In genomic region chr17:51050291-51051033, GRCh38 we compare ENCODE assay signal across 10 cellular contexts.
A peak's percentile ranks its signal among the peaks of the same experiment; 100 is the strongest.
DNase-seq lines count a peak whose midpoint lies in the region; ATAC-seq, FAIRE-seq and TF ChIP-seq lines count a peak whose summit lies in the region.
"Had no signal": no experiment of that assay in that cellular context is flagged by ENCODE, and none has a peak within 500 bp of the region (broad histone marks: within the 10 kb centered on the region; RNA-seq: fewer than 3 reads in every experiment).

No MANE protein-coding gene starts in this region.

- H3K4me3 ChIP-seq in GM23248 (no peak overlapping the region), keratinocyte (ENCODE audit: control insufficient read depth in 2 of 3, extremely low read depth in 1 of 3, insufficient read depth in 2 of 3, low read depth in 1 of 3, low read length in 3 of 3) (no peak overlapping the region)
- H3K4me3 ChIP-seq: upper lobe of right lung had no signal

- H3K27me3 ChIP-seq in GM23248 (replicated peaks; ENCODE audit: insufficient read depth) (no peaks in the 10 kb centered on the region), keratinocyte (ENCODE audit: control insufficient read depth, extremely low read depth, insufficient read depth, low read length) (no peaks in the 10 kb centered on the region)
- H3K27me3 ChIP-seq: upper lobe of right lung had no signal

- H3K9ac ChIP-seq in GM23248 = no peak overlapping the region
- no peak overlapping the region for H3K9ac ChIP-seq in keratinocyte (ENCODE audit: control insufficient read depth, extremely low read depth, insufficient read depth, low read length)

- ATAC-seq in GM18868 (IDR thresholded peaks at IDR 0.05; ENCODE audit: unreplicated experiment) = peak; percentile 95
- peak; percentile 87 for ATAC-seq in HG03565 (IDR thresholded peaks at IDR 0.05; ENCODE audit: unreplicated experiment)
- ATAC-seq: upper lobe of right lung had no signal

- in situ Hi-C loops in GM23248 (cut with MboI) = no loop called here

- peaks cover 38% of the 10 kb centered on the region for H3K4me1 ChIP-seq in GM23248 (ENCODE audit: insufficient read depth)
- peaks cover 10% of the 10 kb centered on the region for H3K4me1 ChIP-seq in keratinocyte (ENCODE audit: control insufficient read depth, extremely low read depth, insufficient read depth, low read length)

- DNase-seq in GM23248 (peak; percentile 54), keratinocyte (ENCODE audit: low read depth, low spot score) (peak; percentile 23), AG20443 (ENCODE audit: low spot score) (no peak), H54 (ENCODE audit: insufficient read length, low spot score) (no peak), cortex of kidney (lab: John Stamatoyannopoulos, UW) (no peak)
- no peak for DNase-seq in stimulated activated CD4-positive, alpha-beta T cell treated with anti-CD3 and anti-CD28 coated beads, Interleukin-15, amount 100 ng/mL, for 24 hours
- DNase-seq: GF-D8, upper lobe of right lung had no signal

- H3K36me3 ChIP-seq in GM23248 (ENCODE audit: low read depth) (no peaks in the 10 kb centered on the region), keratinocyte (ENCODE audit: control insufficient read depth in 2 of 2, extremely low read depth in 1 of 2, insufficient read depth in 2 of 2, low read length in 2 of 2) (peaks cover 2 to 5% of the 10 kb centered on the region in 2 experiments)

- H3K4me2 ChIP-seq in GM23248 (ENCODE audit: unreplicated experiment) (no peak overlapping the region), keratinocyte (ENCODE audit: control insufficient read depth, extremely low read depth, insufficient read depth, low read depth, low read length) (peak overlapping the region; percentile 30)

- H3K79me2 ChIP-seq in GM23248 (ENCODE audit: insufficient read depth) (peaks cover 94% of the 10 kb centered on the region), keratinocyte (ENCODE audit: control insufficient read depth, insufficient read depth, low read length) (peaks cover 26% of the 10 kb centered on the region)

- dilution Hi-C loops in keratinocyte (cut with MboI; ENCODE audit: extremely low pct_ligation_motif_present, low sequenced_read_pairs) = no loop called here

- TF ChIP-seq CTCF in keratinocyte (optimal IDR thresholded peaks at IDR 0.05 in 1 of 3, IDR thresholded peaks at IDR 0.05 in 1 of 3, conservative IDR thresholded peaks at IDR 0.05 in 1 of 3; ENCODE audit: extremely low read depth in 1 of 3, insufficient read depth in 2 of 3, low read length in 3 of 3) = no peak

- H2AFZ ChIP-seq in GM23248 (no peak overlapping the region), keratinocyte (ENCODE audit: control insufficient read depth, low read length) (no peak overlapping the region)

- whole genome bisulfite sequencing in GM23248 (ENCODE audit: low coverage in 1 of 2, low lambda C conversion rate in 2 of 2, missing lambda C conversion rate in 2 of 2), 2 experiments = 69 to 86% methylated on average over 3 of the region's 3 CpGs

- peaks cover 15% of the 10 kb centered on the region; the same call in 1 of the 2 replicates for H3F3A ChIP-seq in GM23248 (ENCODE audit: insufficient read depth)

- H3K27ac ChIP-seq in GM23248 = no peak overlapping the region
- H3K27ac ChIP-seq in keratinocyte (ENCODE audit: control insufficient read depth, insufficient read depth, low read length) = peak overlapping the region; percentile 33
- H3K27ac ChIP-seq: upper lobe of right lung had no signal

- no peaks in the 10 kb centered on the region for H3K9me2 ChIP-seq in GM23248 (ENCODE audit: insufficient read depth)

- FAIRE-seq in keratinocyte (lab: Jason Lieb, UNC) (peak; percentile 87), H54 (lab: Jason Lieb, UNC) (no peak)

- no peaks in the 10 kb centered on the region for H3K9me1 ChIP-seq in keratinocyte (ENCODE audit: control insufficient read depth, extremely low read depth, insufficient read depth, low read length)

- TF ChIP-seq POLR2A in H54 (IDR thresholded peaks at IDR 0.05; ENCODE audit: low read depth, low read length) = no peak

- H4K20me1 ChIP-seq in GM23248 (ENCODE audit: insufficient read depth) (no peaks in the 10 kb centered on the region), keratinocyte (ENCODE audit: control insufficient read depth, extremely low read depth, insufficient read depth, low read length) (no peaks in the 10 kb centered on the region)

- H3K9me3 ChIP-seq in GM23248 (ENCODE audit: low read depth) (no peaks in the 10 kb centered on the region), keratinocyte (ENCODE audit: control insufficient read depth, low read depth, low read length) (no peaks in the 10 kb centered on the region)
- H3K9me3 ChIP-seq: upper lobe of right lung had no signal

Comparison
In these comparisons a context has a peak if more than half of its experiments do, and no peak if none do; other contexts are left out.
1. DNase-seq: peak in GM23248 (single experiment) and keratinocyte (single experiment); none in AG20443 (single experiment), H54 (single experiment), cortex of kidney (single experiment) and stimulated activated CD4-positive, alpha-beta T cell treated with anti-CD3 and anti-CD28 coated beads, Interleukin-15, amount 100 ng/mL, for 24 hours (single experiment).